Comparison of ENCODE assay signal across 1 cellular context in genomic region chr3:97778152-97778551, GRCh38.
TF ChIP-seq lines count a peak whose summit lies in the region.

No MANE protein-coding gene starts in this region.

TF ChIP-seq in GM23338, 12 proteins besides CTCF, POLR2A, EP300 and RAD21 (continued from another document):
- TF ChIP-seq, protein P1, sequence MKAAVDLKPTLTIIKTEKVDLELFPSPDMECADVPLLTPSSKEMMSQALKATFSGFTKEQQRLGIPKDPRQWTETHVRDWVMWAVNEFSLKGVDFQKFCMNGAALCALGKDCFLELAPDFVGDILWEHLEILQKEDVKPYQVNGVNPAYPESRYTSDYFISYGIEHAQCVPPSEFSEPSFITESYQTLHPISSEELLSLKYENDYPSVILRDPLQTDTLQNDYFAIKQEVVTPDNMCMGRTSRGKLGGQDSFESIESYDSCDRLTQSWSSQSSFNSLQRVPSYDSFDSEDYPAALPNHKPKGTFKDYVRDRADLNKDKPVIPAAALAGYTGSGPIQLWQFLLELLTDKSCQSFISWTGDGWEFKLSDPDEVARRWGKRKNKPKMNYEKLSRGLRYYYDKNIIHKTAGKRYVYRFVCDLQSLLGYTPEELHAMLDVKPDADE (IDR thresholded peaks at IDR 0.05) = no peak
- TF ChIP-seq EZH2 (IDR thresholded peaks at IDR 0.05; ENCODE audit: low read depth, unreplicated experiment) (no peak), CREB1 (CRISPR knock-in tag; IDR thresholded peaks at IDR 0.05; ENCODE audit: low read depth) (no peak), ZNF331 (CRISPR knock-in tag; IDR thresholded peaks at IDR 0.05; ENCODE audit: low read depth) (no peak)
- TF ChIP-seq, protein P2, sequence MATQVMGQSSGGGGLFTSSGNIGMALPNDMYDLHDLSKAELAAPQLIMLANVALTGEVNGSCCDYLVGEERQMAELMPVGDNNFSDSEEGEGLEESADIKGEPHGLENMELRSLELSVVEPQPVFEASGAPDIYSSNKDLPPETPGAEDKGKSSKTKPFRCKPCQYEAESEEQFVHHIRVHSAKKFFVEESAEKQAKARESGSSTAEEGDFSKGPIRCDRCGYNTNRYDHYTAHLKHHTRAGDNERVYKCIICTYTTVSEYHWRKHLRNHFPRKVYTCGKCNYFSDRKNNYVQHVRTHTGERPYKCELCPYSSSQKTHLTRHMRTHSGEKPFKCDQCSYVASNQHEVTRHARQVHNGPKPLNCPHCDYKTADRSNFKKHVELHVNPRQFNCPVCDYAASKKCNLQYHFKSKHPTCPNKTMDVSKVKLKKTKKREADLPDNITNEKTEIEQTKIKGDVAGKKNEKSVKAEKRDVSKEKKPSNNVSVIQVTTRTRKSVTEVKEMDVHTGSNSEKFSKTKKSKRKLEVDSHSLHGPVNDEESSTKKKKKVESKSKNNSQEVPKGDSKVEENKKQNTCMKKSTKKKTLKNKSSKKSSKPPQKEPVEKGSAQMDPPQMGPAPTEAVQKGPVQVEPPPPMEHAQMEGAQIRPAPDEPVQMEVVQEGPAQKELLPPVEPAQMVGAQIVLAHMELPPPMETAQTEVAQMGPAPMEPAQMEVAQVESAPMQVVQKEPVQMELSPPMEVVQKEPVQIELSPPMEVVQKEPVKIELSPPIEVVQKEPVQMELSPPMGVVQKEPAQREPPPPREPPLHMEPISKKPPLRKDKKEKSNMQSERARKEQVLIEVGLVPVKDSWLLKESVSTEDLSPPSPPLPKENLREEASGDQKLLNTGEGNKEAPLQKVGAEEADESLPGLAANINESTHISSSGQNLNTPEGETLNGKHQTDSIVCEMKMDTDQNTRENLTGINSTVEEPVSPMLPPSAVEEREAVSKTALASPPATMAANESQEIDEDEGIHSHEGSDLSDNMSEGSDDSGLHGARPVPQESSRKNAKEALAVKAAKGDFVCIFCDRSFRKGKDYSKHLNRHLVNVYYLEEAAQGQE (IDR thresholded peaks at IDR 0.05; ENCODE audit: unreplicated experiment) = no peak
TF ChIP-seq in GM23338: peak in this region for 0.
